Comparison of ENCODE assay signal across 15 cellular contexts in the genomic region with DNA sequence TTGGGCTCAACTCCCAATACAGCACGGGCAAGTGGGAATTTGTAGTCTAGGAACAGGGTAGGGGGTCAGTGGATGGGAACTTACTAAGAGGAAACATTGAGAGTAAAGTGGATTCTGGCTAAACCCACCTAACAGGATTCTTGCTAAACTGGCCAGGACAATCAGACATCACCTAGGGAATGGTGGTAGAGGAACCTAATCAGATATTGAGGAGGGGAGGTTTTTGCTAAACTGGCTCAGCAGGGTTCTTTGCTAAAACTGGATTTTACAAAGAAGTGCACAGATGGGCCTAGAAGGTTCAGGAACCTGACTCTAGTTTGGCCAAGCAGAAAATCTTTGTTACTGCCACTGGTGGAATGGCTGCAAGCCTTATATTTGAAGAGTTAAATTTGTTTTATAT.
"Had no signal": no experiment of that assay in that cellular context is flagged by ENCODE, and none has a peak within 500 bp of the region (broad histone marks: within the 10 kb centered on the region; RNA-seq: fewer than 3 reads in every experiment).

No MANE protein-coding gene starts in this region.

- H3K9me3 ChIP-seq: esophagus squamous epithelium, pancreas, thoracic aorta had no signal

- ATAC-seq: left colon, pancreas had no signal

- H3K4me3 Mint-ChIP-seq: activated CD4-positive, alpha-beta memory T cell treated with anti-CD3 and anti-CD28 coated beads for 36 hours; naive B cell had no signal

- H3K27me3 ChIP-seq: esophagus squamous epithelium, pancreas, stomach had no signal

- H3K27me3 Mint-ChIP-seq: activated CD4-positive, alpha-beta memory T cell treated with anti-CD3 and anti-CD28 coated beads for 36 hours; naive B cell had no signal

- H3K27ac Mint-ChIP-seq: activated CD4-positive, alpha-beta memory T cell treated with anti-CD3 and anti-CD28 coated beads for 36 hours; activated T-helper 2 cell treated with anti-CD3 and anti-CD28 coated beads, Interferon-gamma antibody, Interleukin-2, Interleukin-4, amounts not matched to agents 10 μg/mL and 5 μg/mL and 100 μg/mL, durations not matched to agents 14 hours and 24 hours and 36 hours had no signal

- H3K27ac ChIP-seq: esophagus squamous epithelium, pancreas, stomach, thoracic aorta had no signal

- FAIRE-seq: bronchial epithelial cell, pancreas, urothelium cell line had no signal

- DNase-seq: activated CD4-positive, alpha-beta memory T cell treated with anti-CD3 and anti-CD28 coated beads for 36 hours; activated CD4-positive, CD25-positive, alpha-beta regulatory T cell treated with anti-CD3 and anti-CD28 coated beads, Interleukin-2, amount 50 U/mL, for 72 hours; activated naive CD4-positive, alpha-beta T cell treated with anti-CD3 and anti-CD28 coated beads, Interleukin-2, amount 50 U/mL, for 16 hours; aorta; esophagus squamous epithelium; foreskin fibroblast; left colon; naive B cell; pancreas; stimulated activated CD4-positive, alpha-beta T cell treated with anti-CD3 and anti-CD28 coated beads, Interleukin-4, amount 100 ng/mL, for 1 hour; stomach had no signal

- H3K4me3 ChIP-seq: esophagus squamous epithelium, pancreas, stomach, thoracic aorta had no signal

- H3K36me3 ChIP-seq: esophagus squamous epithelium, pancreas, thoracic aorta had no signal
